In genomic region chr7:96430350-96430749, GRCh38 we compare ENCODE assay signal across 22 cellular contexts.
"Had no signal": no experiment of that assay in that cellular context is flagged by ENCODE, and none has a peak within 500 bp of the region (broad histone marks: within the 10 kb centered on the region; RNA-seq: fewer than 3 reads in every experiment).

No MANE protein-coding gene starts in this region.

- H3K4me1 ChIP-seq: gastroesophageal sphincter, left lung, psoas muscle, right lobe of liver, testis, upper lobe of right lung, vagina had no signal

- H3K36me3 Mint-ChIP-seq: natural killer cell treated with Interleukin-12 subunit alpha and Interleukin-12 subunit beta and Interleukin-15 and Interleukin-18, amount 100 ng/mL, for 72 hours; stimulated activated effector memory CD8-positive, alpha-beta T cell treated with anti-CD3 and anti-CD28 coated beads, Interleukin-12 subunit alpha, Interleukin-12 subunit beta, amount 100 ng/mL, for 72 hours had no signal

- DNase-seq: dermis blood vessel endothelial cell; esophagus squamous epithelium; foreskin fibroblast; glutamatergic neuron; islet precursor cell; left lung; mesenchymal stem cell; midbrain; psoas muscle; retina; right lobe of liver; stimulated activated CD4-positive, alpha-beta T cell treated with anti-CD3 and anti-CD28 coated beads, Interleukin-4, amount 100 ng/mL, for 1 hour; stimulated activated CD8-positive, alpha-beta memory T cell treated with anti-CD3 and anti-CD28 coated beads, Interleukin-4, amount 100 ng/mL, for 48 hours; testis; upper lobe of right lung had no signal

- H3K4me3 Mint-ChIP-seq: natural killer cell treated with Interleukin-12 subunit alpha and Interleukin-12 subunit beta and Interleukin-15 and Interleukin-18, amount 100 ng/mL, for 72 hours; stimulated activated effector memory CD8-positive, alpha-beta T cell treated with anti-CD3 and anti-CD28 coated beads, Interleukin-12 subunit alpha, Interleukin-12 subunit beta, amount 100 ng/mL, for 72 hours; stimulated activated naive CD8-positive, alpha-beta T cell treated with anti-CD3 and anti-CD28 coated beads, Interleukin-15, Interleukin-2, amounts not matched to agents 100 ng/mL and 50 ng/mL, for 24 hours had no signal

- H3K36me3 ChIP-seq: esophagus squamous epithelium, gastroesophageal sphincter, left lung, right lobe of liver, tibial nerve, upper lobe of right lung, vagina had no signal

- H3K27me3 ChIP-seq: esophagus squamous epithelium, gastroesophageal sphincter, right lobe of liver, testis, tibial nerve, upper lobe of right lung, vagina had no signal

- H3K27ac ChIP-seq: esophagus squamous epithelium, gastroesophageal sphincter, left lung, psoas muscle, right lobe of liver, testis, tibial nerve, upper lobe of right lung, vagina had no signal

- H3K9me3 Mint-ChIP-seq: natural killer cell treated with Interleukin-12 subunit alpha and Interleukin-12 subunit beta and Interleukin-15 and Interleukin-18, amount 100 ng/mL, for 72 hours; stimulated activated effector memory CD8-positive, alpha-beta T cell treated with anti-CD3 and anti-CD28 coated beads, Interleukin-12 subunit alpha, Interleukin-12 subunit beta, amount 100 ng/mL, for 72 hours; stimulated activated naive CD8-positive, alpha-beta T cell treated with anti-CD3 and anti-CD28 coated beads, Interleukin-15, Interleukin-2, amounts not matched to agents 100 ng/mL and 50 ng/mL, for 24 hours had no signal

- H3K4me3 ChIP-seq: esophagus squamous epithelium, gastroesophageal sphincter, left lung, lung, psoas muscle, right lobe of liver, testis, tibial nerve, upper lobe of right lung, vagina had no signal

- H3K27ac Mint-ChIP-seq: natural killer cell treated with Interleukin-12 subunit alpha and Interleukin-12 subunit beta and Interleukin-15 and Interleukin-18, amount 100 ng/mL, for 72 hours; stimulated activated effector memory CD8-positive, alpha-beta T cell treated with anti-CD3 and anti-CD28 coated beads, Interleukin-12 subunit alpha, Interleukin-12 subunit beta, amount 100 ng/mL, for 72 hours; stimulated activated naive CD8-positive, alpha-beta T cell treated with anti-CD3 and anti-CD28 coated beads, Interleukin-15, Interleukin-2, amounts not matched to agents 100 ng/mL and 50 ng/mL, for 24 hours had no signal

- H3K9me3 ChIP-seq: esophagus squamous epithelium, gastroesophageal sphincter, left lung, psoas muscle, testis, tibial nerve, upper lobe of right lung, vagina had no signal

- ATAC-seq: gastroesophageal sphincter; left lung; natural killer cell treated with Interleukin-12 subunit alpha and Interleukin-12 subunit beta and Interleukin-15 and Interleukin-18, amount 100 ng/mL, for 72 hours; psoas muscle; right lobe of liver; stimulated activated effector memory CD8-positive, alpha-beta T cell treated with anti-CD3 and anti-CD28 coated beads, Interleukin-12 subunit alpha, Interleukin-12 subunit beta, amount 100 ng/mL, for 72 hours; upper lobe of right lung had no signal

- H3K4me1 Mint-ChIP-seq: stimulated activated effector memory CD8-positive, alpha-beta T cell treated with anti-CD3 and anti-CD28 coated beads, Interleukin-12 subunit alpha, Interleukin-12 subunit beta, amount 100 ng/mL, for 72 hours had no signal
